ENCODE assay signal across 8 cellular contexts in the genomic region with DNA sequence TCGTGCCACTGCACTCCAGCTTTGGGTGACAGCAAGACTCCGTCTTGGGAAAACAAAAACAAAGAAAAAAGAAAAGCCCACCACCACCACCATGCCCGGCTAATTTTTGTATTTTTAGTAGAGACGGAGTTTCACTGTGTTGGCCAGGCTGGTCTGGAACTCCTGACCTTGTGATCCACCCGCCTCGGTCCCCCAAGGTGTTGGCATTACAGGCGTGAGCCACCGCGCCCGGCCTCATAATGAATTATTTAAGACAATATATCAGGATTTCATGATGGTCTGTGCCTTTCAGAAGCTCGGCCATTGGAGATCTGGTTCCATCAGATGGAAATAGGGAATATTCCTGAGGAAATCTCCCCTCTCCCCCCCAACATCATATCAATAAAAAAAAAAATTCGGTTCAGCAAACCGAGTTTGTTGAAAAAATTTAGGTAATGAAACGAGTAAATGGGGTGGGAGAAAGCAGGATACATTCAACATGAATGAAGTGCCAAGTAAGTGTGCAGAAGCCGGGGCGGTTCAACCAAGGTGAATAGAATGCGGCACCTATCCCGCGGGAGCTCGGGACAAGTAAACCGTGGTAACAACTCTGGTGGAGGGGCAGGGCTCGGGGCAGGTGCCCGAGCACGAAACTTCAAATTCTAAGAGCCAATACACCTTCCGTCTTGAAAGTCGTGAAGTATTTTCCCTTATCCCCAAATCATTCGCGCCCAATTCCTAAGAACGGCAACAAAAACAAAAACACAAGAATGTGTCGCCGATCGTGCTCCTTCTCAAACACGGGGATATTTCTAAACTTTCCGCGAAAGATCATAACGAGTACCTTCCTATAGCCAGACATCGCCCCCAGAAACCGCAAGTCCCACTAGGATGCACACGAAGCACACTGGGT. TPM values are rescaled to one million over a fixed set of nuclear protein-coding genes. Genes with fewer than 3 reads are reported as not detected.
DNase-seq lines count a peak whose midpoint lies in the region; ATAC-seq and TF ChIP-seq lines count a peak whose summit lies in the region.

No MANE protein-coding gene starts in this region.

- H3K9me3 ChIP-seq in muscle layer of colon (ENCODE audit: low read length) (no peaks in the 10 kb centered on the region), aorta (ENCODE audit: control insufficient read depth, low read length) (no peaks in the 10 kb centered on the region)

- TF ChIP-seq CTCF in NB4 (IDR thresholded peaks at IDR 0.05; ENCODE audit: low read depth, low read length) (no peak), choroid plexus epithelial cell (conservative IDR thresholded peaks at IDR 0.05; ENCODE audit: low read depth, low read length) (no peak)

- H3K27me3 ChIP-seq in muscle layer of colon (ENCODE audit: control insufficient read depth in 1 of 2, insufficient read depth in 2 of 2, low read length in 2 of 2) (no peaks in the 10 kb centered on the region), aorta (ENCODE audit: control insufficient read depth in 1 of 2, insufficient read depth in 2 of 2, low read length in 1 of 2) (no peaks in the 10 kb centered on the region)

- H3K4me3 ChIP-seq in NB4 (ENCODE audit: low read depth, low read length) (peak overlapping the region; percentile 76), choroid plexus epithelial cell (ENCODE audit: low read depth, low read length) (peak overlapping the region; percentile 69), muscle layer of colon (ENCODE audit: low read depth in 1 of 2, low read length in 2 of 2) (peak overlapping the region; percentile 49 to 77), aorta (ENCODE audit: low read length in 2 of 2) (peak overlapping the region; percentile 23)

- ATAC-seq in aorta (ENCODE audit: low FRiP score) = no peak
- no peak for ATAC-seq in HG02678 (IDR thresholded peaks at IDR 0.05; ENCODE audit: unreplicated experiment)
- no peak for ATAC-seq in GM18520 (IDR thresholded peaks at IDR 0.05; ENCODE audit: unreplicated experiment)
- ATAC-seq in activated CD4-positive, CD25-positive, alpha-beta regulatory T cell treated with anti-CD3 and anti-CD28 coated beads, Interleukin-2, amount 50 U/mL, for 24 hours = no peak

- no peak for TF ChIP-seq POLR2A in NB4 (IDR thresholded peaks at IDR 0.05; ENCODE audit: extremely low read depth, insufficient read length)

- H3K27ac ChIP-seq in muscle layer of colon (ENCODE audit: low read depth, low read length) (no peak overlapping the region), aorta (ENCODE audit: low read depth in 1 of 2, low read length in 2 of 2) (no peak overlapping the region)

- intact Hi-C loops in aorta (cut with DNase I) = loop anchor here in 1 of 2 donors (2.0 kb wide), 2 partner anchors 67 to 85 kb away; a partner anchor contains a TSS

- peak overlapping the region; percentile 0 for H3K9ac ChIP-seq in muscle layer of colon (ENCODE audit: low read length)

- H3K4me1 ChIP-seq in muscle layer of colon (ENCODE audit: insufficient read depth, low read length) (no peaks in the 10 kb centered on the region), aorta (ENCODE audit: control insufficient read depth in 1 of 2, insufficient read depth in 2 of 2, low read length in 2 of 2) (no peaks in the 10 kb centered on the region)

- DNase-seq in COLO668 (lab: John Stamatoyannopoulos, UW; ENCODE audit: unreplicated experiment) = peak; percentile 13
- no peak for DNase-seq in NB4 (ENCODE audit: low read depth)
- no peak for DNase-seq in choroid plexus epithelial cell (ENCODE audit: low read depth)
- DNase-seq in aorta = peak; percentile 58 to 78

- 10 to 13% methylated on average over 39 of the region's 39 CpGs for WGBS in aorta, 2 donors

- H3K36me3 ChIP-seq in muscle layer of colon (ENCODE audit: insufficient read depth, low read length) (no peaks in the 10 kb centered on the region), aorta (ENCODE audit: control insufficient read depth in 1 of 2, insufficient read depth in 2 of 2, low read length in 1 of 2) (no peaks in the 10 kb centered on the region)

RNA-seq across cellular contexts. Expression of a gene that starts 0.8 kb away (rescaled TPM):
- total RNA-seq in aorta = 10 to 100 TPM in 1 of 2 donors, 1 to 10 TPM in 1; 9.4 to 11.8 TPM
- polyA plus RNA-seq in aorta = 10 to 100 TPM in 1 of 2 donors, 1 to 10 TPM in 1; 3.6 to 11.2 TPM

Comparison
In these comparisons a context has a peak if more than half of its experiments do, and no peak if none do; other contexts are left out.
1. DNase-seq: peak in COLO668 (single experiment) and aorta (2 of 2); none in NB4 (single experiment) and choroid plexus epithelial cell (single experiment).
2. H3K4me3 ChIP-seq: peak in every context shown above with its lines; median percentile 76 in NB4; 69 in choroid plexus epithelial cell; 63 in muscle layer of colon; 23 in aorta.